ENCODE assay signal across 8 cellular contexts in the genomic region with DNA sequence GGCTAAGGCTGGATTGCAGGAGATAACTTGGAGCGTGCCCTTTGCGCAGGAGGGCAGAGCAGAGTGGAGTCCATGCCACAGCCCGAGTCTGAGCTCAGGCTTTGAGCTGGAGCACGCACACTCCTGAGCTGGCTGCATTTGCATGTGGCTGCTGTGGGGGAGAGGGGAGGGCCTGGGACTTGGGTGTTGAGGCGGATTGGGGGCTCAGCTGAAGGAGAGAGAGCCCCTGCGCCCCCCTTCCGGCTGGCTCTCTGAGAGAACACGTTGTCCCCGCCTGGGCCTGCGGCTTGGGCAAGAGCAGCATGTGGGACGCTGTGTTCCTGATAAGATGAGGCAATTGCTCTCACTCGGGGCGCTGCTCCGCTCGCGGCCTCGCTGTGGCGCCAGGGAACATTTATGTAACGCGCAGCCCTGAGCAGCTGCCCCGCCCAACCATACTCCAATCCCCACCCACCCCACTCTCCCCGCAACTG. TPM values are rescaled to one million over a fixed set of nuclear protein-coding genes. Genes with fewer than 3 reads are reported as not detected.
DNase-seq lines count a peak whose midpoint lies in the region; ATAC-seq and TF ChIP-seq lines count a peak whose summit lies in the region.

No MANE protein-coding gene starts in this region.

- ATAC-seq in GM18517 (IDR thresholded peaks at IDR 0.05; ENCODE audit: unreplicated experiment) (peak; percentile 43), HG03196 (IDR thresholded peaks at IDR 0.05; ENCODE audit: unreplicated experiment) (peak; percentile 37)

- peak; percentile 51 to 85 (median 69) for DNase-seq in T-helper 1 cell
- peak; percentile 96 for DNase-seq in amniotic epithelial cell (ENCODE audit: low read depth)
- DNase-seq in right atrium auricular region (ENCODE audit: low spot score) = peak; percentile 99
- peak; percentile 99 for DNase-seq in sigmoid colon
- no peak for DNase-seq in DMS 273 (lab: John Stamatoyannopoulos, UW; ENCODE audit: unreplicated experiment)
- no peak for DNase-seq in NCI-H146 (lab: John Stamatoyannopoulos, UW)

- H3K4me1 ChIP-seq in right atrium auricular region (peaks cover 0 to 92% of the 10 kb centered on the region in 2 donors), sigmoid colon (peaks cover 0 to 75% (median 61%) of the 10 kb centered on the region in 4 donors)

- H3K27me3 ChIP-seq in right atrium auricular region (no peaks in the 10 kb centered on the region), sigmoid colon (no peaks in the 10 kb centered on the region)

- peak; percentile 99 to 100 (median 100) for TF ChIP-seq EP300 in sigmoid colon (IDR thresholded peaks at IDR 0.05)

- TF ChIP-seq CTCF in right atrium auricular region (IDR thresholded peaks at IDR 0.05) (peak in 1 of 2 donors; percentile 18), sigmoid colon (IDR thresholded peaks at IDR 0.05) (peak in 2 of 4 experiments; percentile 34 to 42)

- peak overlapping the region; percentile 90 to 96 for H3K27ac ChIP-seq in right atrium auricular region
- H3K27ac ChIP-seq in sigmoid colon = peak overlapping the region; percentile 81 to 92 (median 84)

- no peak for TF ChIP-seq POLR2A in sigmoid colon (IDR thresholded peaks at IDR 0.05)

- H3K9me3 ChIP-seq in right atrium auricular region = no peaks in the 10 kb centered on the region
- H3K9me3 ChIP-seq in sigmoid colon = no peaks in the 10 kb centered on the region

- intact Hi-C loops in sigmoid colon (cut with DNase I) = loop anchor here (1.0 to 5.0 kb wide), 5 partner anchors 27 to 150 kb away; no protein-coding TSS in a partner anchor

- H3K36me3 ChIP-seq in right atrium auricular region (no peaks in the 10 kb centered on the region), sigmoid colon (no peaks in the 10 kb centered on the region)

- 4 to 6% methylated on average over 22 of the region's 22 CpGs for WGBS in sigmoid colon, 2 donors

- H3K4me3 ChIP-seq in right atrium auricular region (peak overlapping the region; percentile 25 to 47), sigmoid colon (peak overlapping the region; percentile 29 to 44 (median 42))

RNA-seq across cellular contexts. Expression of a gene that starts 39.1 kb away (rescaled TPM):
- 10 to 100 TPM; 52.8 to 54.6 TPM for total RNA-seq in right atrium auricular region
- 10 to 100 TPM; 18.7 to 28.0 (median 24.5) TPM for total RNA-seq in sigmoid colon
- 10 to 100 TPM; 23.4 to 71.9 (median 48.6) TPM for polyA plus RNA-seq in sigmoid colon

Comparison
In these comparisons a context has a peak if more than half of its experiments do, and no peak if none do; other contexts are left out.
1. DNase-seq: peak in T-helper 1 cell (5 of 5), amniotic epithelial cell (single experiment), right atrium auricular region (single experiment) and sigmoid colon (single experiment); none in DMS 273 (single experiment) and NCI-H146 (single experiment).